24 cellular contexts compared by ENCODE assay signal in the genomic region with DNA sequence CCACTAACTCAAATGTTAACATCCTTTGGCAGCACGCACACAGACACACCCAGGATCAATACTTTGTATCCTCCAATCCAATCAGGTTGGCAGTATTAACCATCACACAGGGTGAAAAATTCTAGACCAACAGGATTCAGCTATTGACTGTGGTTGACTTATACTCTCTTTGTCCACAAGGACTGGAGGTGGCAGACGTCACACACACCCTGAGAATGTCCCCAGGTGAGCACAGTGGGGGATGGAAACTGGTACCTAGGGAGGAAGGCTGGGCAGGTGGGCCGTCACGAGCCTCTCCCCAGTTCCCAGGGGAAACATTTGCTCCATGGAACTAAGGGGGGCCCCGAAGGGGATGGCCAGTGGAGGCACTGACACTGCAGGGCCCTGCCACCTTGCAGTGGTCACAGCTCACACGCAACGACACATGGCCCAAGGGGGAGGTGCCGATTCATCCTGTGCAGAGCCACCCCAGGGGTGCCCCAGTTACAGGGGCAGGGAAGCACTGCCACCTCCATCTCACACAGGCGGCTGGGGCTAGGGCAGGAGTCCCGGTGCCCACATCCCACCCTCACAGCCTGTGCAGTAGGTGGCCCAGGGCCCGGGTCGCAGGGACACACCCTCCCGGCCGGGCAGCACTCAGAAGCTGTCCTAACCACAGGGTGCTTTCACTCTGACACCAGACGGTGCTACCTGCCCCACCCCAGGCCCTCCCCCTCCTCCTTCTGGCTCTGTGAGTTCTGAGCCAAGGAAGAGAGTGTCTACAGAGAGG. TPM values are rescaled to one million over a fixed set of nuclear protein-coding genes. Genes with fewer than 3 reads are reported as not detected.
DNase-seq lines count a peak whose midpoint lies in the region; ATAC-seq and TF ChIP-seq lines count a peak whose summit lies in the region.
"Had no signal": no experiment of that assay in that cellular context is flagged by ENCODE, and none has a peak within 500 bp of the region (broad histone marks: within the 10 kb centered on the region; RNA-seq: fewer than 3 reads in every experiment).

No MANE protein-coding gene starts in this region.

- H3K4me3 Mint-ChIP-seq in activated CD4-positive, alpha-beta T cell treated with anti-CD3 and anti-CD28 coated beads for 36 hours = no peak overlapping the region
- H3K4me3 Mint-ChIP-seq in CD8-positive, alpha-beta memory T cell = peak overlapping the region in 6 of 7 donors; percentile 21 to 87 (median 42)
- peak overlapping the region; percentile 69 for H3K4me3 Mint-ChIP-seq in activated T-helper 17 cell treated with anti-CD3 and anti-CD28 coated beads, Interleukin-2, amount 50 U/mL, for 72 hours
- peak overlapping the region; percentile 75 for H3K4me3 Mint-ChIP-seq in natural killer cell

- CTCF ChIA-PET in activated CD4-positive, alpha-beta T cell treated with anti-CD3 and anti-CD28 coated beads for 36 hours (lab: Charles Lee) = interaction anchor here (2.3 kb wide), 1 partner anchor 12 kb away, joined by 10 read pairs; no protein-coding TSS in a partner anchor
- CTCF ChIA-PET in CD8-positive, alpha-beta memory T cell (lab: Charles Lee) = interaction anchor here (3.3 kb wide), 1 partner anchor 181 kb away, joined by 10 read pairs; no protein-coding TSS in a partner anchor

- no peaks in the 10 kb centered on the region for H3K27me3 Mint-ChIP-seq in activated CD4-positive, alpha-beta T cell treated with anti-CD3 and anti-CD28 coated beads for 36 hours
- H3K27me3 Mint-ChIP-seq in CD8-positive, alpha-beta memory T cell = peaks cover 0 to 5% of the 10 kb centered on the region in 2 donors
- H3K27me3 Mint-ChIP-seq in activated T-helper 17 cell treated with anti-CD3 and anti-CD28 coated beads, Interleukin-2, amount 50 U/mL, for 72 hours = no peaks in the 10 kb centered on the region
- H3K27me3 Mint-ChIP-seq in natural killer cell (ENCODE audit: low read depth in 2 of 2) = no peaks in the 10 kb centered on the region
- H3K27me3 Mint-ChIP-seq: activated naive CD8-positive, alpha-beta T cell had no signal

- no peaks in the 10 kb centered on the region for H3K9me3 Mint-ChIP-seq in activated CD4-positive, alpha-beta T cell treated with anti-CD3 and anti-CD28 coated beads for 36 hours (ENCODE audit: low read depth)
- H3K9me3 Mint-ChIP-seq in CD8-positive, alpha-beta memory T cell = no peaks in the 10 kb centered on the region
- no peaks in the 10 kb centered on the region for H3K9me3 Mint-ChIP-seq in activated T-helper 17 cell treated with anti-CD3 and anti-CD28 coated beads, Interleukin-2, amount 50 U/mL, for 72 hours
- no peaks in the 10 kb centered on the region for H3K9me3 Mint-ChIP-seq in natural killer cell

- no peaks in the 10 kb centered on the region for H3K36me3 ChIP-seq in CD8-positive, alpha-beta memory T cell (ENCODE audit: insufficient read depth, low read length)
- H3K36me3 ChIP-seq: BLaER1, colonic mucosa, heart right ventricle, lower lobe of right lung had no signal

- DNase-seq in activated CD4-positive, alpha-beta T cell treated with anti-CD3 and anti-CD28 coated beads for 36 hours = peak; percentile 44
- no peak for DNase-seq in activated CD4-positive, alpha-beta T cell treated with anti-CD3 and anti-CD28 coated beads, Interleukin-2, amount 50 U/mL, for 4 hours
- no peak for DNase-seq in CD8-positive, alpha-beta memory T cell
- no peak for DNase-seq in natural killer cell
- DNase-seq in germinal center (ENCODE audit: low spot score) = no peak
- DNase-seq in occipital lobe (lab: John Stamatoyannopoulos, UW) = no peak
- DNase-seq: activated CD4-positive, CD25-positive, alpha-beta regulatory T cell; colonic mucosa; HCEC 1CT; lower lobe of right lung; NCI-H1436; NCI-H2171; NCI-H748 treated with DMSO at 0.1 percent for 48 hours; stimulated activated CD4-positive, alpha-beta T cell treated with anti-CD3 and anti-CD28 coated beads, Interleukin-1b, Interleukin-23, amount 100 ng/mL, for 48 hours had no signal

- no peak for TF ChIP-seq CTCF in natural killer cell (IDR thresholded peaks at IDR 0.05)

- ATAC-seq in activated CD4-positive, alpha-beta T cell treated with anti-CD3 and anti-CD28 coated beads for 36 hours = peak; percentile 57
- peak; percentile 76 for ATAC-seq in activated T-helper 17 cell treated with anti-CD3 and anti-CD28 coated beads, Interleukin-2, amount 50 U/mL, for 72 hours (replicated peaks)
- ATAC-seq in natural killer cell = peak; percentile 59 to 70 (median 64)
- no peak for ATAC-seq in GM18909 (IDR thresholded peaks at IDR 0.05; ENCODE audit: poor library complexity, unreplicated experiment)

- no peaks in the 10 kb centered on the region for H3K9me3 ChIP-seq in CD8-positive, alpha-beta memory T cell (ENCODE audit: low read length)
- H3K9me3 ChIP-seq: colonic mucosa, heart right ventricle, lower lobe of right lung had no signal

- POLR2A ChIA-PET in activated CD4-positive, alpha-beta T cell treated with anti-CD3 and anti-CD28 coated beads for 36 hours (lab: Charles Lee) = no interaction called here
- POLR2A ChIA-PET in CD8-positive, alpha-beta memory T cell (lab: Charles Lee) = no interaction called here

- peaks cover 21% of the 10 kb centered on the region for H3K4me1 Mint-ChIP-seq in activated CD4-positive, alpha-beta T cell treated with anti-CD3 and anti-CD28 coated beads for 36 hours
- H3K4me1 Mint-ChIP-seq in CD8-positive, alpha-beta memory T cell = peaks cover 32 to 55% (median 43%) of the 10 kb centered on the region in 3 donors
- peaks cover 29% of the 10 kb centered on the region for H3K4me1 Mint-ChIP-seq in activated T-helper 17 cell treated with anti-CD3 and anti-CD28 coated beads, Interleukin-2, amount 50 U/mL, for 72 hours
- peaks cover 46 to 66% of the 10 kb centered on the region in 2 donors for H3K4me1 Mint-ChIP-seq in natural killer cell

- peaks cover 21% of the 10 kb centered on the region for H3K4me1 ChIP-seq in CD8-positive, alpha-beta memory T cell (ENCODE audit: insufficient read depth, low read length)
- H3K4me1 ChIP-seq: BLaER1, parathyroid adenoma had no signal

- no peak overlapping the region for H3K27ac Mint-ChIP-seq in activated CD4-positive, alpha-beta T cell treated with anti-CD3 and anti-CD28 coated beads for 36 hours
- peak overlapping the region in 4 of 8 donors; percentile 23 to 92 (median 75) for H3K27ac Mint-ChIP-seq in CD8-positive, alpha-beta memory T cell
- H3K27ac Mint-ChIP-seq in activated T-helper 17 cell treated with anti-CD3 and anti-CD28 coated beads, Interleukin-2, amount 50 U/mL, for 72 hours = no peak overlapping the region
- peak overlapping the region; percentile 49 to 70 for H3K27ac Mint-ChIP-seq in natural killer cell
- H3K27ac Mint-ChIP-seq: activated naive CD8-positive, alpha-beta T cell had no signal

- H3K27ac ChIP-seq in CD8-positive, alpha-beta memory T cell (ENCODE audit: low read depth, low read length) = peak overlapping the region; percentile 33
- H3K27ac ChIP-seq: BLaER1, colonic mucosa, heart right ventricle, lower lobe of right lung, parathyroid adenoma had no signal

- intact Hi-C loops in activated CD4-positive, alpha-beta T cell treated with anti-CD3 and anti-CD28 coated beads for 36 hours (cut with DNase I, micrococcal nuclease) = no loop called here
- intact Hi-C loops in natural killer cell (cut with micrococcal nuclease) = no loop called here

- no peaks in the 10 kb centered on the region for H3K36me3 Mint-ChIP-seq in activated CD4-positive, alpha-beta T cell treated with anti-CD3 and anti-CD28 coated beads for 36 hours (ENCODE audit: low read depth)
- H3K36me3 Mint-ChIP-seq in CD8-positive, alpha-beta memory T cell = peaks cover 0 to 3% (median 0%) of the 10 kb centered on the region in 3 donors
- H3K36me3 Mint-ChIP-seq in activated T-helper 17 cell treated with anti-CD3 and anti-CD28 coated beads, Interleukin-2, amount 50 U/mL, for 72 hours (ENCODE audit: low read depth) = no peaks in the 10 kb centered on the region
- H3K36me3 Mint-ChIP-seq in natural killer cell = no peaks in the 10 kb centered on the region
- H3K36me3 Mint-ChIP-seq: activated naive CD8-positive, alpha-beta T cell had no signal

- no peak overlapping the region for H3K4me3 ChIP-seq in CD8-positive, alpha-beta memory T cell (ENCODE audit: low read length)
- H3K4me3 ChIP-seq: BLaER1 had no signal

- no peaks in the 10 kb centered on the region for H3K27me3 ChIP-seq in CD8-positive, alpha-beta memory T cell (ENCODE audit: insufficient read depth, low read length, poor library complexity, severe bottlenecking)
- H3K27me3 ChIP-seq: colonic mucosa had no signal

RNA-seq across cellular contexts. Expression of gene ZFYVE28, which starts 17.4 kb away (rescaled TPM):
- total RNA-seq in activated CD4-positive, alpha-beta T cell treated with anti-CD3 and anti-CD28 coated beads for 36 hours = 1 to 10 TPM; 8.7 to 9.3 TPM
- total RNA-seq in CD8-positive, alpha-beta memory T cell = 10 to 100 TPM; 12.9 to 13.2 TPM
- polyA plus RNA-seq in CD8-positive, alpha-beta memory T cell = 14.8 TPM
- total RNA-seq in activated T-helper 17 cell treated with anti-CD3 and anti-CD28 coated beads, Interleukin-2, amount 50 U/mL, for 72 hours = 10 to 100 TPM; 36.3 to 42.7 TPM
- 100 to 1,000 TPM in 2 of 3 donors, 10 to 100 TPM in 1; 85.4 to 107 (median 104) TPM for total RNA-seq in natural killer cell
- total RNA-seq in occipital lobe = 3.7 TPM

RNA-seq across cellular contexts. Expression of gene CFAP99, which starts 17.7 kb away (rescaled TPM):
- total RNA-seq in activated CD4-positive, alpha-beta T cell treated with anti-CD3 and anti-CD28 coated beads for 36 hours = under 1 TPM in 1 of 2 experiments, not detected in 1; 0.05 TPM
- total RNA-seq in CD8-positive, alpha-beta memory T cell = under 1 TPM in 1 of 2 experiments, not detected in 1; 0.07 TPM
- polyA plus RNA-seq in CD8-positive, alpha-beta memory T cell = not detected
- total RNA-seq in activated T-helper 17 cell treated with anti-CD3 and anti-CD28 coated beads, Interleukin-2, amount 50 U/mL, for 72 hours = under 1 TPM; 0.11 to 0.26 TPM
- total RNA-seq in natural killer cell = not detected
- total RNA-seq in occipital lobe = not detected
- total RNA-seq: heart right ventricle; HepG2; SK-MEL-5; T-helper 2 cell treated with Interferon-gamma antibody and Interleukin-4, amounts not matched to agents 100 ng/mL and 5 ng/mL, for 36 hours; urinary bladder had no signal
- polyA plus RNA-seq: heart right ventricle, HepG2 had no signal

Comparison
In these comparisons a context has a peak if more than half of its experiments do, and no peak if none do; other contexts are left out.
1. H3K27ac Mint-ChIP-seq: peak in natural killer cell (2 of 2); none in activated CD4-positive, alpha-beta T cell treated with anti-CD3 and anti-CD28 coated beads for 36 hours (single experiment) and activated T-helper 17 cell treated with anti-CD3 and anti-CD28 coated beads, Interleukin-2, amount 50 U/mL, for 72 hours (single experiment).